In genomic region chr11:35136311-35136710, GRCh38 we compare ENCODE assay signal across 38 cellular contexts.
"Had no signal": no experiment of that assay in that cellular context is flagged by ENCODE, and none has a peak within 500 bp of the region (broad histone marks: within the 10 kb centered on the region; RNA-seq: fewer than 3 reads in every experiment).

No MANE protein-coding gene starts in this region.

- H3K9me3 ChIP-seq: MG63 had no signal

- ATAC-seq: activated CD8-positive, alpha-beta memory T cell treated with anti-CD3 and anti-CD28 coated beads, Interleukin-2, amount 10 ng/mL, durations not matched to agents 7 days and 5 days; activated T-cell treated with anti-CD3 and anti-CD28 coated beads, Interleukin-2, amount 50 U/mL, for 72 hours; activated T-helper 17 cell treated with anti-CD3 and anti-CD28 coated beads, Interleukin-2, amount 50 U/mL, for 72 hours; PC-3; Right ventricle myocardium inferior had no signal

- H3K9me3 Mint-ChIP-seq: activated naive CD8-positive, alpha-beta T cell treated with anti-CD3 and anti-CD28 coated beads for 36 hours; activated T-helper 17 cell treated with anti-CD3 and anti-CD28 coated beads, Interleukin-2, amount 50 U/mL, for 72 hours; central memory CD8-positive, alpha-beta T cell had no signal

- H3K4me3 Mint-ChIP-seq: activated CD4-positive, alpha-beta memory T cell treated with anti-CD3 and anti-CD28 coated beads, Interleukin-2, amount 10 ng/mL, durations not matched to agents 7 days and 5 days; activated CD8-positive, alpha-beta memory T cell treated with anti-CD3 and anti-CD28 coated beads, Interleukin-2, amount 10 ng/mL, durations not matched to agents 7 days and 5 days; activated naive CD8-positive, alpha-beta T cell treated with anti-CD3 and anti-CD28 coated beads for 36 hours; activated T-cell treated with anti-CD3 and anti-CD28 coated beads, Interleukin-2, amount 50 U/mL, for 72 hours; activated T-helper 17 cell treated with anti-CD3 and anti-CD28 coated beads, Interleukin-2, amount 50 U/mL, for 72 hours; central memory CD8-positive, alpha-beta T cell had no signal

- H3K27me3 Mint-ChIP-seq: activated naive CD8-positive, alpha-beta T cell treated with anti-CD3 and anti-CD28 coated beads for 36 hours; activated T-helper 17 cell treated with anti-CD3 and anti-CD28 coated beads, Interleukin-2, amount 50 U/mL, for 72 hours; central memory CD8-positive, alpha-beta T cell had no signal

- H3K4me3 ChIP-seq: MG63 had no signal

- H3K27ac ChIP-seq: brain microvascular endothelial cell, RWPE1, VCaP had no signal

- H3K27ac Mint-ChIP-seq: activated CD4-positive, alpha-beta memory T cell treated with anti-CD3 and anti-CD28 coated beads, Interleukin-2, amount 10 ng/mL, durations not matched to agents 7 days and 5 days; activated CD8-positive, alpha-beta memory T cell treated with anti-CD3 and anti-CD28 coated beads, Interleukin-2, amount 10 ng/mL, durations not matched to agents 7 days and 5 days; activated naive CD8-positive, alpha-beta T cell treated with anti-CD3 and anti-CD28 coated beads for 36 hours; activated T-cell treated with anti-CD3 and anti-CD28 coated beads, Interleukin-2, amount 50 U/mL, for 72 hours; activated T-helper 17 cell treated with anti-CD3 and anti-CD28 coated beads, Interleukin-2, amount 50 U/mL, for 72 hours had no signal

- H3K27me3 ChIP-seq: brain microvascular endothelial cell, MG63 had no signal

- H3K36me3 ChIP-seq: brain microvascular endothelial cell had no signal

- DNase-seq: activated CD4-positive, alpha-beta memory T cell treated with anti-CD3 and anti-CD28 coated beads, Interleukin-2, amount 10 ng/mL, durations not matched to agents 7 days and 5 days; activated CD4-positive, alpha-beta T cell treated with anti-CD3 and anti-CD28 coated beads for 1 hour; activated CD4-positive, alpha-beta T cell treated with anti-CD3 and anti-CD28 coated beads for 48 hours; activated CD4-positive, CD25-positive, alpha-beta regulatory T cell; activated CD8-positive, alpha-beta memory T cell treated with anti-CD3 and anti-CD28 coated beads for 24 hours; activated CD8-positive, alpha-beta memory T cell treated with anti-CD3 and anti-CD28 coated beads, Interleukin-2, amount 10 ng/mL, durations not matched to agents 7 days and 5 days; activated CD8-positive, alpha-beta memory T cell treated with anti-CD3 and anti-CD28 coated beads, Interleukin-2, amount 50 U/mL, for 48 hours; activated effector memory CD4-positive, alpha-beta T cell treated with anti-CD3 and anti-CD28 coated beads, Interleukin-2, amount 50 U/mL, for 16 hours; activated naive CD4-positive, alpha-beta T cell; activated naive CD4-positive, alpha-beta T cell treated with anti-CD3 and anti-CD28 coated beads, Interleukin-2, amount 50 U/mL, for 16 hours; activated naive CD8-positive, alpha-beta T cell treated with anti-CD3 and anti-CD28 coated beads for 36 hours; activated T-cell treated with anti-CD3 and anti-CD28 coated beads, Interleukin-2, amount 50 U/mL, for 72 hours; amniotic stem cell; aorta; brain microvascular endothelial cell; Kasumi-1; KG1; MG63; NCI-H1048; NCI-H1105 treated with DMSO at 0.1 percent for 48 hours; NCI-H1436; NCI-H1694; NCI-H1930; NCI-H2081 treated with DMSO at 0.1 percent for 48 hours; NCI-H226; NCI-H446 treated with DMSO at 0.1 percent for 48 hours; NCI-H524; NCI-H69; PC-3; SW 1271; T-helper 1 cell; T-helper 2 cell; T-helper 9 cell had no signal
